ENCODE assay signal across 8 cellular contexts in genomic region chr19:7904074-7905020, GRCh38. TPM values are rescaled to one million over a fixed set of nuclear protein-coding genes. Genes with fewer than 3 reads are reported as not detected.
DNase-seq lines count a peak whose midpoint lies in the region; ATAC-seq, FAIRE-seq and TF ChIP-seq lines count a peak whose summit lies in the region.

No MANE protein-coding gene starts in this region.

- H3K27me3 ChIP-seq in CD4-positive, alpha-beta memory T cell (ENCODE audit: insufficient read depth, low read length) = no peaks in the 10 kb centered on the region

- peak overlapping the region; percentile 89 to 97 (median 94) for H3K27ac Mint-ChIP-seq in CD4-positive, alpha-beta memory T cell
- peak overlapping the region; percentile 46 for H3K27ac Mint-ChIP-seq in nephron progenitor cell

- no peak for FAIRE-seq in GM19239 (lab: Jason Lieb, UNC)

- peaks cover 2 to 4% of the 10 kb centered on the region in 2 donors for H3K27me3 Mint-ChIP-seq in CD4-positive, alpha-beta memory T cell
- H3K27me3 Mint-ChIP-seq in nephron progenitor cell (ENCODE audit: low read depth, poor library complexity) = peaks cover 29% of the 10 kb centered on the region

- peak overlapping the region; percentile 83 for H3K27ac ChIP-seq in CD4-positive, alpha-beta memory T cell (ENCODE audit: low read depth, low read length)

- peak; percentile 3 for ATAC-seq in HG03378 (IDR thresholded peaks at IDR 0.05; ENCODE audit: unreplicated experiment)

- intact Hi-C loops in CD4-positive, alpha-beta memory T cell (cut with micrococcal nuclease) = no loop called here

- no peaks in the 10 kb centered on the region for H3K9me3 ChIP-seq in CD4-positive, alpha-beta memory T cell (ENCODE audit: control insufficient read depth in 1 of 2, low read length in 2 of 2)

- CTCF ChIA-PET in CD4-positive, alpha-beta memory T cell (lab: Charles Lee; ENCODE audit: partially characterized antibody) = interaction anchor here (0.6 to 4.0 kb wide), 11 partner anchors 14 to 262 kb away, joined by 3 to 33 read pairs (median 3); partner anchors contain the start of genes SNAPC2 and TIMM44

- H3K4me1 ChIP-seq in CD4-positive, alpha-beta memory T cell (ENCODE audit: insufficient read depth, low read length) = peaks cover 32% of the 10 kb centered on the region

- H3K36me3 Mint-ChIP-seq in CD4-positive, alpha-beta memory T cell = peaks cover 0 to 18% of the 10 kb centered on the region in 2 donors
- no peaks in the 10 kb centered on the region for H3K36me3 Mint-ChIP-seq in nephron progenitor cell (ENCODE audit: low read depth)

- H3K4me3 Mint-ChIP-seq in CD4-positive, alpha-beta memory T cell = peak overlapping the region; percentile 74 to 99 (median 88)
- peak overlapping the region; percentile 89 for H3K4me3 Mint-ChIP-seq in nephron progenitor cell

- DNase-seq in CD4-positive, alpha-beta memory T cell = peak; percentile 80 to 93 (median 81)
- DNase-seq in GM19239 (ENCODE audit: insufficient read length, low spot score) (peak; percentile 64), epithelial cell of proximal tubule (ENCODE audit: low read depth) (no peak), nephron progenitor cell (peak; percentile 58), globus pallidus (ENCODE audit: low spot score) (no peak), H4 (ENCODE audit: low spot score) (no peak)
- peak; percentile 73 for DNase-seq in activated CD4-positive, CD25-positive, alpha-beta regulatory T cell treated with anti-CD3 and anti-CD28 coated beads, Interleukin-2, amount 50 U/mL, for 72 hours

- H3K9me3 Mint-ChIP-seq in CD4-positive, alpha-beta memory T cell = peaks cover 0 to 5% (median 1%) of the 10 kb centered on the region in 8 donors
- H3K9me3 Mint-ChIP-seq in nephron progenitor cell = no peaks in the 10 kb centered on the region

- H3K4me3 ChIP-seq in CD4-positive, alpha-beta memory T cell (ENCODE audit: low read length in 2 of 2) = peak overlapping the region; percentile 61 to 96
- peak overlapping the region; percentile 94 for H3K4me3 ChIP-seq in epithelial cell of proximal tubule (ENCODE audit: low read depth, low read length)

- POLR2A ChIA-PET in CD4-positive, alpha-beta memory T cell (lab: Charles Lee; ENCODE audit: partially characterized antibody) = interaction anchor here (0.6 to 2.5 kb wide), 14 partner anchors 9 to 835 kb away, joined by 3 to 82 read pairs (median 4); partner anchors contain the start of genes ELAVL1, SNAPC2, TGFBR3L and TIMM44

- TF ChIP-seq CTCF in epithelial cell of proximal tubule (conservative IDR thresholded peaks at IDR 0.05; ENCODE audit: low read depth, low read length) (no peak), nephron progenitor cell (IDR thresholded peaks at IDR 0.05) (no peak)

- peaks cover 15 to 37% (median 26%) of the 10 kb centered on the region in 4 donors for H3K4me1 Mint-ChIP-seq in CD4-positive, alpha-beta memory T cell
- H3K4me1 Mint-ChIP-seq in nephron progenitor cell = peaks cover 32% of the 10 kb centered on the region

- H3K36me3 ChIP-seq in CD4-positive, alpha-beta memory T cell (ENCODE audit: insufficient read depth, low read length) = peaks cover 5% of the 10 kb centered on the region

RNA-seq across cellular contexts. Expression of gene MAP2K7, which starts 0.7 kb away (rescaled TPM):
- total RNA-seq in CD4-positive, alpha-beta memory T cell = 10 to 100 TPM; 59.7 to 62.5 TPM
- 1 to 10 TPM in 1 of 2 donors, under 1 TPM in 1; 0.57 to 2.5 TPM for polyA plus RNA-seq in CD4-positive, alpha-beta memory T cell
- total RNA-seq in epithelial cell of proximal tubule = 7.6 and 14.6 TPM in 2 replicates
- total RNA-seq in H4 (2014; rRNA removed; shearing (Covaris generic)) = 2.9 and 4.2 TPM in 2 replicates

RNA-seq across cellular contexts. Expression of gene TGFBR3L, which starts 10.3 kb away (rescaled TPM):
- under 1 TPM; 0.93 to 1.00 TPM for total RNA-seq in CD4-positive, alpha-beta memory T cell
- not detected for polyA plus RNA-seq in CD4-positive, alpha-beta memory T cell
- total RNA-seq in epithelial cell of proximal tubule = 1.6 and 16.8 TPM in 2 replicates
- total RNA-seq in H4 (2014; rRNA removed; shearing (Covaris generic)) = not detected in 2 replicates

RNA-seq across cellular contexts. Expression of gene SNAPC2, which starts 15.8 kb away (rescaled TPM):
- 10 to 100 TPM; 16.3 to 18.9 TPM for total RNA-seq in CD4-positive, alpha-beta memory T cell
- polyA plus RNA-seq in CD4-positive, alpha-beta memory T cell = 10 to 100 TPM in 1 of 2 donors, 1 to 10 TPM in 1; 9.0 to 22.1 TPM
- total RNA-seq in epithelial cell of proximal tubule = 29.1 and 34.2 TPM in 2 replicates
- total RNA-seq in H4 (2014; rRNA removed; shearing (Covaris generic)) = 23.5 and 27.0 TPM in 2 replicates

RNA-seq across cellular contexts. Expression of gene LRRC8E, which starts 16.0 kb away (rescaled TPM):
- total RNA-seq in CD4-positive, alpha-beta memory T cell = not detected
- polyA plus RNA-seq in CD4-positive, alpha-beta memory T cell = not detected
- 11.9 and 18.9 TPM in 2 replicates for total RNA-seq in epithelial cell of proximal tubule
- total RNA-seq in H4 (2014; rRNA removed; shearing (Covaris generic)) = 2.4 and 2.6 TPM in 2 replicates

RNA-seq across cellular contexts. Expression of gene CTXN1, which starts 21.6 kb away (rescaled TPM):
- not detected for total RNA-seq in CD4-positive, alpha-beta memory T cell
- not detected for polyA plus RNA-seq in CD4-positive, alpha-beta memory T cell
- total RNA-seq in epithelial cell of proximal tubule = 12.4 and 42.8 TPM in 2 replicates
- total RNA-seq in H4 (2014; rRNA removed; shearing (Covaris generic)) = 3.6 and 11.5 TPM in 2 replicates

Comparison
In these comparisons a context has a peak if more than half of its experiments do, and no peak if none do; other contexts are left out.
1. DNase-seq: peak in CD4-positive, alpha-beta memory T cell (5 of 5), GM19239 (single experiment), activated CD4-positive, CD25-positive, alpha-beta regulatory T cell treated with anti-CD3 and anti-CD28 coated beads, Interleukin-2, amount 50 U/mL, for 72 hours (single experiment) and nephron progenitor cell (single experiment); none in epithelial cell of proximal tubule (single experiment), globus pallidus (single experiment) and H4 (single experiment).